ENCODE assay signal across 25 cellular contexts in the genomic region with DNA sequence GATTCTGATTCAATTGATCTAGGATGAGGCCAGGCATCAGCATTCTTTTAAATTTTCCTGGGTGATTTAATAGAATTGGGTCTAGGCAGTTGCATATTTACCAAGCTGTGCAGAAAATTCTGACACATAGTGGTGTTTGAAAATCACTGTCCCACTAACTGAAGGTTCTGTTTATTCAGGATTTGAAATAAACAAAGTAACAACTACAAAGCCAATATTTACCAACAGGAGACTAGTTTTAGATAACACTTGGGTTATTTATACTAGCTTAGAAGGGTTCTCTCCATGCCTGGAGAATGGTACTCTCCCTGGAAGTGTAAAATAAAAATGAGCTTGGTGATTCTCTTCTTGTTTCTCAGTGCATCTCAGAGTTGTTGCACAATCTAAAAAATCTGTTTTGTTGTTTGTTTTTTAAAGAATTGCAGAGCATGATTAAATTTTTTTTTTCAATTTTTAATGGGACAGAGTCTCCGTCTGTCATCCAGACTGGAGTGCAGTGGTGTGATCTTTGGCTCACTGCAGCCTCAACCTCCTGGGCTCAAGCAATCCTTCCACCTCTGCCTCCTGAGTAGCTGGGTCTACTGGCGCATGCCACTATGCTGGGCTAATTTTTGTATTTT. TPM values are rescaled to one million over a fixed set of nuclear protein-coding genes. Genes with fewer than 3 reads are reported as not detected.
"Had no signal": no experiment of that assay in that cellular context is flagged by ENCODE, and none has a peak within 500 bp of the region (broad histone marks: within the 10 kb centered on the region; RNA-seq: fewer than 3 reads in every experiment).

No MANE protein-coding gene starts in this region.

- ATAC-seq: foreskin keratinocyte; pancreas; right cardiac atrium; stimulated activated memory B cell treated with anti-CD40 and anti-IgM and Interleukin-4, amounts not matched to agents 10 μg/mL and 1 μg/mL and 100 μg/mL, for 72 hours had no signal

- DNase-seq: cortex of kidney; dorsolateral prefrontal cortex; effector CD8-positive, alpha-beta T cell; foreskin keratinocyte; immature natural killer cell; left ventricle myocardium inferior; mesenchymal stem cell; midbrain; occipital lobe; pancreas; right cardiac atrium; spleen; stimulated activated CD4-positive, alpha-beta T cell treated with anti-CD3 and anti-CD28 coated beads, Interleukin-15, amount 100 ng/mL, for 24 hours; stimulated activated CD4-positive, alpha-beta T cell treated with anti-CD3 and anti-CD28 coated beads, Interleukin-1b, Interleukin-23, amount 100 ng/mL, for 48 hours; stimulated activated CD4-positive, alpha-beta T cell treated with anti-CD3 and anti-CD28 coated beads, Interleukin-4, amount 100 ng/mL, for 24 hours; tibial artery; upper lobe of left lung; uterus had no signal

- H3K4me1 ChIP-seq: pancreas, spleen, tibial artery, upper lobe of left lung, uterus had no signal

- FAIRE-seq: keratinocyte, pancreas had no signal

- H3K4me1 Mint-ChIP-seq: immature natural killer cell; stimulated activated memory B cell treated with anti-CD40 and anti-IgM and Interleukin-4, amounts not matched to agents 10 μg/mL and 1 μg/mL and 100 μg/mL, for 72 hours had no signal

- H3K4me3 ChIP-seq: dorsolateral prefrontal cortex, left ventricle myocardium inferior, lung, pancreas, spleen, tibial artery, upper lobe of left lung, uterus had no signal

- H3K9me3 ChIP-seq: left ventricle myocardium inferior, pancreas, spleen, tibial artery, upper lobe of left lung, uterus had no signal

- H3K36me3 ChIP-seq: left ventricle myocardium inferior, pancreas, spleen, tibial artery, upper lobe of left lung, uterus had no signal

- H3K27ac ChIP-seq: dorsolateral prefrontal cortex, foreskin keratinocyte, left ventricle myocardium inferior, pancreas, spleen, tibial artery, upper lobe of left lung, uterus had no signal

- H3K4me3 Mint-ChIP-seq: immature natural killer cell; nephron; stimulated activated memory B cell treated with anti-CD40 and anti-IgM and Interleukin-4, amounts not matched to agents 10 μg/mL and 1 μg/mL and 100 μg/mL, for 72 hours; stimulated activated naive CD8-positive, alpha-beta T cell treated with anti-CD3 and anti-CD28 coated beads, Interleukin-15, Interleukin-2, amounts not matched to agents 100 ng/mL and 50 ng/mL, for 24 hours had no signal

- H3K9me3 Mint-ChIP-seq: nephron; stimulated activated memory B cell treated with anti-CD40 and anti-IgM and Interleukin-4, amounts not matched to agents 10 μg/mL and 1 μg/mL and 100 μg/mL, for 72 hours; stimulated activated naive CD8-positive, alpha-beta T cell treated with anti-CD3 and anti-CD28 coated beads, Interleukin-15, Interleukin-2, amounts not matched to agents 100 ng/mL and 50 ng/mL, for 24 hours had no signal

- H3K36me3 Mint-ChIP-seq: immature natural killer cell; stimulated activated memory B cell treated with anti-CD40 and anti-IgM and Interleukin-4, amounts not matched to agents 10 μg/mL and 1 μg/mL and 100 μg/mL, for 72 hours had no signal

- H3K27ac Mint-ChIP-seq: immature natural killer cell; nephron; progenitor cell of endocrine pancreas; stimulated activated memory B cell treated with anti-CD40 and anti-IgM and Interleukin-4, amounts not matched to agents 10 μg/mL and 1 μg/mL and 100 μg/mL, for 72 hours; stimulated activated naive CD8-positive, alpha-beta T cell treated with anti-CD3 and anti-CD28 coated beads, Interleukin-15, Interleukin-2, amounts not matched to agents 100 ng/mL and 50 ng/mL, for 24 hours had no signal

- H3K27me3 ChIP-seq: dorsolateral prefrontal cortex, foreskin keratinocyte, pancreas, spleen, tibial artery, upper lobe of left lung, uterus had no signal

RNA-seq across cellular contexts. Expression of a gene that starts 16.9 kb away (rescaled TPM):
- total RNA-seq: progenitor cell of endocrine pancreas, upper lobe of left lung had no signal
- polyA plus RNA-seq: esophagus, immature natural killer cell, right cardiac atrium, spleen had no signal
